31 cellular contexts compared by ENCODE assay signal in the genomic region with DNA sequence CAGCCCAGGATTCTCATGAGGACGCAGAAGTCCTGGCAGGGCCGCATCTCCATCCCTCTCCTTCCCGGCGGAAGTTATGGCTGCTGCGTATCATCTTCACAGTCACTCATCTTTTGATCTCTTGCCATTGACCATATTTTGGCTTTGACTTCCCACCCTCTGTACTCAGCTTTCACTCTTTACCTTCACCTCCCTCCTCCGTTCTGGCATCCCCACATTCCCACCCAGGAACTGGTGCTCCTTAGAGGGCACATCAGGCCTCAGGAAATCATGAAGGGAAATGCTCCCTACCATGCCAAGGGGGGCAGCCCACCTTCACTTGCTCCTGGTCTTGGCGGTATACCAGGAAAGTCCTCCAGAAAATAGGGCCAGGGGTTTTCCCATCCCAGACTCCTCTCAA. TPM values are rescaled to one million over a fixed set of nuclear protein-coding genes. Genes with fewer than 3 reads are reported as not detected.
"Had no signal": no experiment of that assay in that cellular context is flagged by ENCODE, and none has a peak within 500 bp of the region (broad histone marks: within the 10 kb centered on the region; RNA-seq: fewer than 3 reads in every experiment).

No MANE protein-coding gene starts in this region.

- H3K9me3 Mint-ChIP-seq: activated CD4-positive, alpha-beta T cell treated with anti-CD3 and anti-CD28 coated beads, Interleukin-2, amount 10 ng/mL, durations not matched to agents 24 days and 14 days; activated CD8-positive, alpha-beta T cell treated with anti-CD3 and anti-CD28 coated beads for 36 hours; activated naive CD4-positive, alpha-beta T cell treated with anti-CD3 and anti-CD28 coated beads, Interleukin-2, amount 10 ng/mL, durations not matched to agents 7 days and 5 days; activated naive CD8-positive, alpha-beta T cell treated with anti-CD3 and anti-CD28 coated beads for 36 hours; activated T-cell treated with anti-CD3 and anti-CD28 coated beads, Interleukin-2, amount 50 U/mL, for 72 hours; central memory CD8-positive, alpha-beta T cell had no signal

- H3K27me3 Mint-ChIP-seq: activated CD4-positive, alpha-beta T cell treated with anti-CD3 and anti-CD28 coated beads, Interleukin-2, amount 10 ng/mL, durations not matched to agents 24 days and 14 days; activated CD8-positive, alpha-beta T cell treated with anti-CD3 and anti-CD28 coated beads for 36 hours; activated naive CD4-positive, alpha-beta T cell treated with anti-CD3 and anti-CD28 coated beads, Interleukin-2, amount 10 ng/mL, durations not matched to agents 7 days and 5 days; activated naive CD8-positive, alpha-beta T cell treated with anti-CD3 and anti-CD28 coated beads for 36 hours; central memory CD8-positive, alpha-beta T cell had no signal

- H3K27ac Mint-ChIP-seq: activated CD4-positive, alpha-beta T cell treated with anti-CD3 and anti-CD28 coated beads, Interleukin-2, amount 10 ng/mL, durations not matched to agents 24 days and 14 days; activated CD8-positive, alpha-beta T cell treated with anti-CD3 and anti-CD28 coated beads for 36 hours; activated naive CD4-positive, alpha-beta T cell treated with anti-CD3 and anti-CD28 coated beads, Interleukin-2, amount 10 ng/mL, durations not matched to agents 7 days and 5 days; activated naive CD8-positive, alpha-beta T cell treated with anti-CD3 and anti-CD28 coated beads for 36 hours had no signal

- H3K27ac ChIP-seq: brain microvascular endothelial cell, cardiac muscle cell, WERI-Rb-1 had no signal

- H3K27me3 ChIP-seq: brain microvascular endothelial cell, cardiac muscle cell had no signal

- DNase-seq: activated CD4-positive, alpha-beta T cell treated with anti-CD3 and anti-CD28 coated beads, Interleukin-2, amount 10 ng/mL, durations not matched to agents 24 days and 14 days; activated CD4-positive, alpha-beta T cell treated with anti-CD3 and anti-CD28 coated beads, Interleukin-2, amount 50 U/mL, for 4 hours; activated CD8-positive, alpha-beta T cell treated with anti-CD3 and anti-CD28 coated beads for 36 hours; activated gamma-delta T cell treated with Interleukin-2 at 50 U/mL for 16 hours; activated naive CD4-positive, alpha-beta T cell treated with anti-CD3 and anti-CD28 coated beads, Interleukin-2, amount 10 ng/mL, durations not matched to agents 7 days and 5 days; activated naive CD8-positive, alpha-beta T cell treated with anti-CD3 and anti-CD28 coated beads for 36 hours; activated T-cell treated with anti-CD3 and anti-CD28 coated beads, Interleukin-2, amount 50 U/mL, for 1 hour; activated T-cell treated with anti-CD3 and anti-CD28 coated beads, Interleukin-2, amount 50 U/mL, for 72 hours; amniotic stem cell; aorta; brain microvascular endothelial cell; NCI-H1092 treated with DMSO at 0.1 percent for 48 hours; NCI-H146; NCI-H187; NCI-H2029 treated with DMSO at 0.1 percent for 48 hours; NCI-H2107; NCI-H2171; NCI-H510A; NCI-H748 treated with DMSO at 0.1 percent for 48 hours; NK-92 treated with Interleukin-12 subunit alpha and Interleukin-12 subunit beta, amount 100 ng/mL, for 24 hours; Right ventricle myocardium superior; T1000 had no signal

- H3K4me1 Mint-ChIP-seq: activated naive CD4-positive, alpha-beta T cell treated with anti-CD3 and anti-CD28 coated beads, Interleukin-2, amount 10 ng/mL, durations not matched to agents 7 days and 5 days; activated naive CD8-positive, alpha-beta T cell treated with anti-CD3 and anti-CD28 coated beads for 36 hours; central memory CD8-positive, alpha-beta T cell had no signal

- H3K4me3 ChIP-seq: cardiac muscle cell, K562 had no signal

- ATAC-seq: activated T-cell treated with anti-CD3 and anti-CD28 coated beads, Interleukin-2, amount 50 U/mL, for 72 hours; K562 had no signal

- H3K36me3 ChIP-seq: brain microvascular endothelial cell, cardiac muscle cell had no signal

- H3K4me3 Mint-ChIP-seq: activated CD4-positive, alpha-beta T cell treated with anti-CD3 and anti-CD28 coated beads, Interleukin-2, amount 10 ng/mL, durations not matched to agents 24 days and 14 days; activated CD8-positive, alpha-beta T cell treated with anti-CD3 and anti-CD28 coated beads for 36 hours; activated naive CD4-positive, alpha-beta T cell treated with anti-CD3 and anti-CD28 coated beads, Interleukin-2, amount 10 ng/mL, durations not matched to agents 7 days and 5 days; activated naive CD8-positive, alpha-beta T cell treated with anti-CD3 and anti-CD28 coated beads for 36 hours; activated T-cell treated with anti-CD3 and anti-CD28 coated beads, Interleukin-2, amount 50 U/mL, for 72 hours; central memory CD8-positive, alpha-beta T cell had no signal

- FAIRE-seq: K562 had no signal

RNA-seq across cellular contexts. Expression of a gene that starts 1.3 kb away (rescaled TPM):
- total RNA-seq: activated CD4-positive, alpha-beta T cell treated with anti-CD3 and anti-CD28 coated beads, Interleukin-2, amount 10 ng/mL, durations not matched to agents 24 days and 14 days; activated CD8-positive, alpha-beta memory T cell treated with anti-CD3 and anti-CD28 coated beads for 36 hours; activated naive CD8-positive, alpha-beta T cell treated with anti-CD3 and anti-CD28 coated beads for 36 hours; aorta; cardiac muscle cell; K562; M059J; PC-3; Right ventricle myocardium superior; T-helper 1 cell treated with Interleukin-12 subunit alpha and Interleukin-12 subunit beta and Interleukin-4 antibody, amounts not matched to agents 30 ng/mL and 1 ng/mL, for 36 hours; T-helper 2 cell treated with Interferon-gamma antibody and Interleukin-4, amounts not matched to agents 100 ng/mL and 5 ng/mL, for 36 hours had no signal

RNA-seq across cellular contexts. Expression of a gene that starts 20.7 kb away (rescaled TPM):
- total RNA-seq: activated CD4-positive, alpha-beta T cell treated with anti-CD3 and anti-CD28 coated beads, Interleukin-2, amount 10 ng/mL, durations not matched to agents 24 days and 14 days; activated CD8-positive, alpha-beta memory T cell treated with anti-CD3 and anti-CD28 coated beads for 36 hours; activated CD8-positive, alpha-beta T cell treated with anti-CD3 and anti-CD28 coated beads for 36 hours; activated naive CD8-positive, alpha-beta T cell treated with anti-CD3 and anti-CD28 coated beads for 36 hours; activated T-cell treated with anti-CD3 and anti-CD28 coated beads, Interleukin-2, amount 50 U/mL, for 72 hours; cardiac muscle cell; K562; M059J; PC-3; T-helper 1 cell treated with Interleukin-12 subunit alpha and Interleukin-12 subunit beta and Interleukin-4 antibody, amounts not matched to agents 30 ng/mL and 1 ng/mL, for 36 hours; T-helper 2 cell treated with Interferon-gamma antibody and Interleukin-4, amounts not matched to agents 100 ng/mL and 5 ng/mL, for 36 hours had no signal
